In the genomic region with DNA sequence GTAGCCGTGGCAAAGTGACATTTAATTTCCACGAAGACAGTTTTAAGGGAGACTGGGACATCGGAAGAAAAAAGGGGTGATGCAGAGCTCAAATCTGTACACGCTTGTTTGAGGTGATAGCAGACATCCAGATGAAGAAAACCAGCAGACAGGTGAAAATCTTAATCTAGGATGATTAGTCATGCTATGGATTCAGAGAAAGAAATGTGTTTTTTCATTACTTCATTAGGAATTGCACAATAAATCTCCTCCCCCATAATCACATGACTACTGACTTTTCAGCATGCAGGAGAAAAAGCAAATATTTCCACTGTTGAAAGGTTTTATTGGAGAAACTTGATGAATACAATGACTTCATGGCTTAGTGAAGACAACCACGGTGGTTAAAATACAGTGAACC, we compare ENCODE assay signal across 10 cellular contexts. TPM values are rescaled to one million over a fixed set of nuclear protein-coding genes. Genes with fewer than 3 reads are reported as not detected.
DNase-seq lines count a peak whose midpoint lies in the region; ATAC-seq and TF ChIP-seq lines count a peak whose summit lies in the region.
"Had no signal": no experiment of that assay in that cellular context is flagged by ENCODE, and none has a peak within 500 bp of the region (broad histone marks: within the 10 kb centered on the region; RNA-seq: fewer than 3 reads in every experiment).

No MANE protein-coding gene starts in this region.

- H3K36me3 Mint-ChIP-seq in natural killer cell treated with Interleukin-12 subunit alpha and Interleukin-12 subunit beta and Interleukin-15 and Interleukin-18, amount 100 ng/mL, for 72 hours, result peaks cover 37% of the 10 kb centered on the region

- H3K4me1 Mint-ChIP-seq in natural killer cell treated with Interleukin-12 subunit alpha and Interleukin-12 subunit beta and Interleukin-15 and Interleukin-18, amount 100 ng/mL, for 72 hours (ENCODE audit: low read depth in 2 of 2), result peaks cover 34 to 39% of the 10 kb centered on the region in 2 donors

- no peak for TF ChIP-seq CTCF in LNCaP clone FGC (IDR thresholded peaks at IDR 0.05; ENCODE audit: control insufficient read depth, extremely low read depth, insufficient read depth)
- no peak for TF ChIP-seq CTCF in choroid plexus epithelial cell (conservative IDR thresholded peaks at IDR 0.05; ENCODE audit: low read depth, low read length)

- no peaks in the 10 kb centered on the region for H3K9me3 Mint-ChIP-seq in natural killer cell treated with Interleukin-12 subunit alpha and Interleukin-12 subunit beta and Interleukin-15 and Interleukin-18, amount 100 ng/mL, for 72 hours

- H3K4me3 Mint-ChIP-seq in natural killer cell treated with Interleukin-12 subunit alpha and Interleukin-12 subunit beta and Interleukin-15 and Interleukin-18, amount 100 ng/mL, for 72 hours, result peak overlapping the region; percentile 60

- no peaks in the 10 kb centered on the region for H3K27me3 Mint-ChIP-seq in natural killer cell treated with Interleukin-12 subunit alpha and Interleukin-12 subunit beta and Interleukin-15 and Interleukin-18, amount 100 ng/mL, for 72 hours

- peak; percentile 41 for DNase-seq in COLO829 (ENCODE audit: low spot score)
- no peak for DNase-seq in LNCaP clone FGC (ENCODE audit: low read depth)
- DNase-seq in choroid plexus epithelial cell (ENCODE audit: low read depth), result peak; percentile 77
- DNase-seq in natural killer cell treated with Interleukin-12 subunit alpha and Interleukin-12 subunit beta and Interleukin-15 and Interleukin-18, amount 100 ng/mL, for 72 hours (ENCODE audit: low spot score), result no peak
- no peak for DNase-seq in UCSD-AML1 (lab: John Stamatoyannopoulos, UW; ENCODE audit: unreplicated experiment)
- no peak for DNase-seq in activated CD4-positive, CD25-positive, alpha-beta regulatory T cell treated with anti-CD3 and anti-CD28 coated beads, Interleukin-2, amount 50 U/mL, for 72 hours
- DNase-seq in LoVo (ENCODE audit: low spot score), result no peak
- no peak for DNase-seq in NCI-H446 treated with DMSO at 0.1 percent for 48 hours (lab: John Stamatoyannopoulos, UW)
- DNase-seq: central memory CD4-positive, alpha-beta T cell had no signal

- no peak for ATAC-seq in natural killer cell treated with Interleukin-12 subunit alpha and Interleukin-12 subunit beta and Interleukin-15 and Interleukin-18, amount 100 ng/mL, for 72 hours
- ATAC-seq: SK-N-SH treated with all-trans-retinoic acid at 6 μM for 48 hours had no signal

- H3K27ac Mint-ChIP-seq in natural killer cell treated with Interleukin-12 subunit alpha and Interleukin-12 subunit beta and Interleukin-15 and Interleukin-18, amount 100 ng/mL, for 72 hours, result peak overlapping the region in 1 of 2 donors; percentile 90

- H3K4me3 ChIP-seq in LNCaP clone FGC (ENCODE audit: low read depth, low read length) (peak overlapping the region; percentile 23; the same call in 1 of the 2 replicates), choroid plexus epithelial cell (ENCODE audit: low read depth, low read length) (no peak overlapping the region)

RNA-seq across cellular contexts. Expression of gene NUDT5, which starts 2.5 kb away (rescaled TPM):
- total RNA-seq in natural killer cell treated with Interleukin-12 subunit alpha and Interleukin-12 subunit beta and Interleukin-15 and Interleukin-18, amount 100 ng/mL, for 72 hours, result 100 to 1,000 TPM; 102 to 111 TPM

RNA-seq across cellular contexts. Expression of gene CDC123, which starts 2.8 kb away (rescaled TPM):
- total RNA-seq in natural killer cell treated with Interleukin-12 subunit alpha and Interleukin-12 subunit beta and Interleukin-15 and Interleukin-18, amount 100 ng/mL, for 72 hours, result 100 to 1,000 TPM; 161 to 167 TPM

Comparison
In these comparisons a context has a peak if more than half of its experiments do, and no peak if none do; other contexts are left out.
1. DNase-seq: peak in COLO829 (single experiment) and choroid plexus epithelial cell (single experiment); none in LNCaP clone FGC (single experiment), natural killer cell treated with Interleukin-12 subunit alpha and Interleukin-12 subunit beta and Interleukin-15 and Interleukin-18, amount 100 ng/mL, for 72 hours (single experiment), UCSD-AML1 (single experiment), activated CD4-positive, CD25-positive, alpha-beta regulatory T cell treated with anti-CD3 and anti-CD28 coated beads, Interleukin-2, amount 50 U/mL, for 72 hours (single experiment), LoVo (single experiment) and NCI-H446 treated with DMSO at 0.1 percent for 48 hours (single experiment).